In the genomic region with DNA sequence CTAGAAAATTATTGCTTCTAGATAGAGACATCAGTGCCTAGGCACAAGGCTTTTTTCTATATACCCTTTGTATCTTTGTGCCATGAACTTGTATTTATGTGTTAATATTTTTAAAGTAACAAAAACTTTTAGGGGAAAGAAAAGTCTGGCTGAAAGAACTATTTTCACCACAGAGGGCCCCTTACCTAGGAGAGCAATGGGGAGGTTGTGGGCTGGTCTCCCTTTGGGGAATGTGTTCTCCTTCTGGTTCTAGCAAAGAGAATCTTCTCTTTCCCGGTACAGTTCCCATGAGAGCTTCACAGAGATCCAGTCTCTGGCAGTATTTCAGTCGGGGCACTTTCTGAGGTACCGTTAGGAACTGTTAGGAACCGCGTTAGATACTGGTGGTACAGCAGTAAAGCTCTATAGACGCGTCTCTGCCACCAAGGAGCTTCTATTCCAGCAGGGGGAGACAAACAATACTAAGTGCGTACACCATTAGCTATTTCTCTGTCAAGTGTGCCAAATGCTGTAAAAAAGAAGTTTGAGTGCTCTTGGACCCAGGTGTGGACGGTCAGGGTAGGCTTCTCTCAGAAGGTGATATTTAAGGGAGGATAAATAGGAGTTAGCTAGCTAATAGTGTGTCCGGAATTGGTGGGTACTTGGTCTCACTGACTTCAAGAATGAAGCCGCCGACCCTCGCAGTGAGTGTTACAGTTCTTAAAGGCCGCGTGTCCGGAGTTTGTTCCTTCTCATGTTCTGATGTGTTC, we compare ENCODE assay signal across 9 cellular contexts. TPM values are rescaled to one million over a fixed set of nuclear protein-coding genes. Genes with fewer than 3 reads are reported as not detected.
DNase-seq lines count a peak whose midpoint lies in the region; ATAC-seq, FAIRE-seq and TF ChIP-seq lines count a peak whose summit lies in the region.
"Had no signal": no experiment of that assay in that cellular context is flagged by ENCODE, and none has a peak within 500 bp of the region (broad histone marks: within the 10 kb centered on the region; RNA-seq: fewer than 3 reads in every experiment).

No MANE protein-coding gene starts in this region.

- H3K4me1 Mint-ChIP-seq in effector memory CD8-positive, alpha-beta T cell (ENCODE audit: low read depth in 2 of 2), result peaks cover 5 to 14% of the 10 kb centered on the region in 2 donors
- H3K4me1 Mint-ChIP-seq in memory B cell, result peaks cover 6% of the 10 kb centered on the region

- peak; percentile 83 for FAIRE-seq in GM18507 (lab: Jason Lieb, UNC)

- no peak overlapping the region for H3K27ac ChIP-seq in stomach

- H3K4me3 ChIP-seq in AG09309 (ENCODE audit: control insufficient read depth, low read depth, low read length) (no peak overlapping the region), stomach (no peak overlapping the region)

- no peaks in the 10 kb centered on the region for H3K4me1 ChIP-seq in stomach

- H3K9me3 Mint-ChIP-seq in effector memory CD8-positive, alpha-beta T cell, result no peaks in the 10 kb centered on the region
- no peaks in the 10 kb centered on the region for H3K9me3 Mint-ChIP-seq in memory B cell

- peaks cover 0 to 13% (median 0%) of the 10 kb centered on the region in 3 donors for H3K27me3 ChIP-seq in stomach

- DNase-seq in AG09309 (ENCODE audit: low read depth) (no peak), GM18507 (ENCODE audit: extremely low spot score, insufficient read length, low read depth) (peak; percentile 59), NCI-H2171 (lab: John Stamatoyannopoulos, UW) (peak; percentile 18), memory B cell (ENCODE audit: low spot score in 2 of 2) (peak; percentile 47 to 76), stomach (no peak)
- peak; percentile 14 for DNase-seq in activated CD4-positive, alpha-beta T cell treated with anti-CD3 and anti-CD28 coated beads for 1 hour
- DNase-seq in effector memory CD8-positive, alpha-beta T cell, result peak; percentile 28 to 48 (median 32)

- H3K4me3 Mint-ChIP-seq in effector memory CD8-positive, alpha-beta T cell, result no peak overlapping the region
- H3K4me3 Mint-ChIP-seq in memory B cell, result no peak overlapping the region

- H3K27me3 Mint-ChIP-seq in effector memory CD8-positive, alpha-beta T cell, result peaks cover 13 to 34% of the 10 kb centered on the region in 2 donors
- peaks cover 3% of the 10 kb centered on the region for H3K27me3 Mint-ChIP-seq in memory B cell

- no peak overlapping the region for H3K27ac Mint-ChIP-seq in effector memory CD8-positive, alpha-beta T cell
- no peak overlapping the region for H3K27ac Mint-ChIP-seq in memory B cell

- no peaks in the 10 kb centered on the region for H3K36me3 ChIP-seq in stomach

- no peaks in the 10 kb centered on the region for H3K9me3 ChIP-seq in stomach

- intact Hi-C loops in stomach (cut with DNase I; ENCODE audit: low total_unique reads), result loop anchor here (5.0 kb wide), 1 partner anchor 62 kb away; no protein-coding TSS in a partner anchor

- TF ChIP-seq CTCF in AG09309 (IDR thresholded peaks at IDR 0.05; ENCODE audit: control insufficient read depth, insufficient read depth, low read depth, low read length, missing control alignments) (peak; percentile 87), stomach (IDR thresholded peaks at IDR 0.05) (peak in 4 of 7 experiments; percentile 49 to 67 (median 54))

- 46 to 49% (median 48%) methylated on average over 16 of the region's 16 CpGs for WGBS in stomach, 5 donors

- no peaks in the 10 kb centered on the region for H3K36me3 Mint-ChIP-seq in effector memory CD8-positive, alpha-beta T cell (ENCODE audit: insufficient read depth)
- no peaks in the 10 kb centered on the region for H3K36me3 Mint-ChIP-seq in memory B cell

- TF ChIP-seq EP300 in stomach (IDR thresholded peaks at IDR 0.05), result no peak

- ATAC-seq in effector memory CD8-positive, alpha-beta T cell (replicated peaks), result peak; percentile 76
- ATAC-seq in memory B cell (ENCODE audit: low read depth) (peak; percentile 98), HG03521 (IDR thresholded peaks at IDR 0.05; ENCODE audit: unreplicated experiment) (no peak)

- TF ChIP-seq POLR2A in stomach (IDR thresholded peaks at IDR 0.05), result no peak

RNA-seq across cellular contexts. Expression of a gene that starts 4.6 kb away (rescaled TPM):
- 1 to 10 TPM in 1 of 5 donors, not detected in 4; 1.3 TPM for total RNA-seq in stomach
- not detected for polyA plus RNA-seq in stomach

RNA-seq across cellular contexts. Expression of a gene that starts 40.2 kb away (rescaled TPM):
- total RNA-seq in stomach, result 10 to 100 TPM; 41.1 to 81.7 (median 46.1) TPM
- polyA plus RNA-seq in stomach, result 100 to 1,000 TPM in 1 of 3 donors, 10 to 100 TPM in 2; 47.2 to 136 (median 58.3) TPM

RNA-seq across cellular contexts. Expression of a gene that starts 41.4 kb away (rescaled TPM):
- not detected for total RNA-seq in stomach
- 1 to 10 TPM in 1 of 3 donors, not detected in 2; 1.5 TPM for polyA plus RNA-seq in stomach
- total RNA-seq: mononuclear cell had no signal

Comparison
In these comparisons a context has a peak if more than half of its experiments do, and no peak if none do; other contexts are left out.
1. DNase-seq: peak in GM18507 (single experiment), NCI-H2171 (single experiment), activated CD4-positive, alpha-beta T cell treated with anti-CD3 and anti-CD28 coated beads for 1 hour (single experiment), effector memory CD8-positive, alpha-beta T cell (3 of 3) and memory B cell (2 of 2); none in AG09309 (single experiment) and stomach (single experiment).